In the genomic region with DNA sequence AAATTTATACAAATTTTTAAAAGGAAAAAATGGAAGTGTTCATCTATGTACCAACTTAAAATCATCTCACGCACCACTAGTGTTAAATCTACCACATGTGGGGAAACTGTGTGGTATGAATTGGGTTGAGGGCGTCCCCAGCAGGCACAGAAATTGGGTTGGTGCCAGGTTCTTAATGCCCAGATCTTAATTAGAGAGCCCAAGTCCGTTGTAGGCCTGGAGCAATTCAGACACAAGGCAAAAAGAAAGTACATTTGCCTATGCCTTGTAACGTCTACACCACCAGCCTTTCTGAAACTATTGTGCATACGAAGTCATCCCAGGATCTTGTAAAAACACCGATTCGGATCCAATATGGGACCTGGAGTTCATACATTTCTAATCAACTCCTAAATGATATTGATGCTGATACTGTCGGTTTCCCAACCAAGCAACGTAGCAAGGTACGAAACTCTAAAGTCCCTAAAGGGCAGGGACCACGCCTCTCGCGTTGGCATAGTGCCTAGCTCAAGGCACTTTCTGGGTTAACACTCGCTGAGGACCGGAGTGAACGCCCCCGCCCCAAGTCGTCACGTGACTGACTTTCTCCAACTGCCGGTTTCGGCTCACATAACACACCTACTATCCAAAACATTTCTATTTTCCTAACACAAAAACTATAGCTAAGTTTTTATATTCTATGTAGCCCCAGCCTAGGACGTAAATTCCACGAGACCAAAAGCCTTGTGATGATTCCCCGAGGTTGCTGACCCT, we compare ENCODE assay signal across 8 cellular contexts. TPM values are rescaled to one million over a fixed set of nuclear protein-coding genes. Genes with fewer than 3 reads are reported as not detected.
DNase-seq lines count a peak whose midpoint lies in the region; ATAC-seq, FAIRE-seq and TF ChIP-seq lines count a peak whose summit lies in the region.

No MANE protein-coding gene starts in this region.

- H3K36me3 ChIP-seq in colonic mucosa (peaks cover 1% of the 10 kb centered on the region), HepG2 (replicated peaks in 1 of 2; ENCODE audit: control insufficient read depth in 1 of 2, insufficient read depth in 2 of 2, low read length in 2 of 2) (peaks cover 5 to 17% of the 10 kb centered on the region in 2 experiments; a peak in 4 of 5 replicates)

- TF ChIP-seq RAD21 in HepG2 (CRISPR knock-in tag; IDR thresholded peaks at IDR 0.05) = peak; percentile 41; the same call in 1 of the 2 replicates

- peaks cover 11% of the 10 kb centered on the region for H3K4me1 ChIP-seq in colonic mucosa
- H3K4me1 ChIP-seq in HepG2 (ENCODE audit: insufficient read depth, low read length) = peaks cover 72% of the 10 kb centered on the region

- DNase-seq in NCI-H524 (lab: John Stamatoyannopoulos, UW) (peak; percentile 57 to 67), NCI-H524 treated with DMSO at 0.1 percent for 48 hours (lab: John Stamatoyannopoulos, UW) (no peak), NCI-H345 (lab: John Stamatoyannopoulos, UW) (peak; percentile 77), colonic mucosa (peak; percentile 94), HepG2 (ENCODE audit: low spot score) (peak; percentile 93)
- DNase-seq in activated CD4-positive, alpha-beta T cell treated with anti-CD3 and anti-CD28 coated beads for 4 hours = peak; percentile 73 to 78
- peak; percentile 63 to 80 for DNase-seq in stimulated activated CD4-positive, alpha-beta T cell treated with anti-CD3 and anti-CD28 coated beads, Interleukin-4, amount 100 ng/mL, for 4 hours

- TF ChIP-seq EP300 in HepG2 (IDR thresholded peaks at IDR 0.05; ENCODE audit: low read depth in 2 of 2, low read length in 2 of 2) (peak in 1 of 2 experiments; percentile 36; a peak in 2 of 4 replicates), HepG2 (CRISPR knock-in tag; IDR thresholded peaks at IDR 0.05; ENCODE audit: borderline replicate concordance) (no peak)

- peak; percentile 74 for FAIRE-seq in HepG2 (lab: Jason Lieb, UNC)

- TF ChIP-seq CTCF in colonic mucosa (IDR thresholded peaks at IDR 0.05) = no peak
- TF ChIP-seq CTCF in HepG2 (CRISPR knock-in tag; IDR thresholded peaks at IDR 0.05) = peak; percentile 15; the same call in 1 of the 2 replicates

- CTCF ChIA-PET in HepG2 (lab: Yijun Ruan, JAX; ENCODE audit: low intra/inter-chr PET ratio, low total read pairs) = interaction anchor here (0.9 kb wide), 1 partner anchor 15 kb away, joined by 3 read pairs; no protein-coding TSS in a partner anchor

- peak; percentile 35 for ATAC-seq in HG03064 (IDR thresholded peaks at IDR 0.05; ENCODE audit: low read depth, unreplicated experiment)
- ATAC-seq in HepG2 = peak; percentile 68

- H3K4me3 ChIP-seq in colonic mucosa (peak overlapping the region; percentile 72), HepG2 (replicated peaks in 1 of 3; ENCODE audit: insufficient read depth in 1 of 3, low read depth in 2 of 3, low read length in 3 of 3) (peak overlapping the region; percentile 78 to 98 (median 84))

- H3K27ac ChIP-seq in colonic mucosa (peak overlapping the region; percentile 91), HepG2 (ENCODE audit: extremely low read length, insufficient read depth, low read length) (peak overlapping the region; percentile 93)

- H3K9ac ChIP-seq in colonic mucosa (ENCODE audit: low read depth in 2 of 2, low read length in 2 of 2) = peak overlapping the region; percentile 95 to 99
- H3K9ac ChIP-seq in HepG2 (ENCODE audit: insufficient read depth, low read depth, low read length) = peak overlapping the region; percentile 95

- intact Hi-C loops in colonic mucosa (cut with DNase I) = loop anchor here (5.0 kb wide), 2 partner anchors 125 to 235 kb away; no protein-coding TSS in a partner anchor
- intact Hi-C loops in HepG2 (cut with micrococcal nuclease; ENCODE audit: unreplicated experiment) = loop anchor here (1.0 kb wide), 1 partner anchor 15 kb away; no protein-coding TSS in a partner anchor

- H3K9me3 ChIP-seq in colonic mucosa (no peaks in the 10 kb centered on the region), HepG2 (ENCODE audit: low read length) (no peaks in the 10 kb centered on the region)

- H3K27me3 ChIP-seq in colonic mucosa (no peaks in the 10 kb centered on the region), HepG2 (ENCODE audit: control insufficient read depth in 1 of 2, insufficient read depth in 2 of 2, low read length in 2 of 2) (peaks cover 0 to 4% of the 10 kb centered on the region in 2 experiments; a peak in 1 of 5 replicates)

- peaks cover 64% of the 10 kb centered on the region for H3K79me2 ChIP-seq in HepG2 (ENCODE audit: insufficient read depth, low read length)

- POLR2A ChIA-PET in HepG2 (lab: Yijun Ruan, JAX) = interaction anchor here (0.7 to 2.0 kb wide), 9 partner anchors 8 to 240 kb away, joined by 3 to 9 read pairs (median 4); partner anchors contain the start of genes MOSMO and VWA3A

- BruUV-seq in HepG2 (replicated peaks; lab: Mats Ljungman, UMichigan) = TSS peak; percentile 86

- peak overlapping the region; percentile 92 for H3K4me2 ChIP-seq in HepG2 (ENCODE audit: low read depth, low read length)

- H2AFZ ChIP-seq in HepG2 (ENCODE audit: low read length) = peak overlapping the region; percentile 97

- peaks cover 11% of the 10 kb centered on the region for H4K20me1 ChIP-seq in HepG2 (ENCODE audit: insufficient read depth, low read length)

- 6% methylated on average over 22 of the region's 24 CpGs for WGBS in HepG2 (ENCODE audit: low lambda C conversion rate)

- peak in 1 of 2 experiments; percentile 26; a peak in 2 of 4 replicates for TF ChIP-seq POLR2A in HepG2 (IDR thresholded peaks at IDR 0.05; ENCODE audit: insufficient read depth in 1 of 2, low read depth in 2 of 2, low read length in 2 of 2)

- in situ Hi-C loops in HepG2 (cut with HindIII; ENCODE audit: extremely low pct_ligation_motif_present, low pct_unique_long_range_greater_than_20kb) = no loop called here

RNA-seq across cellular contexts. Expression of gene UQCRC2, which starts 0.9 kb away (rescaled TPM):
- total RNA-seq in colonic mucosa = 100 to 1,000 TPM; 477 to 641 TPM
- 536 and 704 TPM in 2 replicates for total RNA-seq in HepG2 (2016; rRNA removed; fragmentation: Illumina TruSeq; extraction: Trizol)
- 269 and 276 TPM in 2 replicates for total RNA-seq in HepG2 (2016; cell fraction: cytosol; rRNA removed; fragmentation: Illumina TruSeq; extraction: Trizol; ENCODE audit: low read depth)
- total RNA-seq in HepG2 (2016; cell fraction: insoluble cytoplasmic fraction; rRNA removed; fragmentation: Illumina TruSeq; extraction: Trizol) = 530 and 708 TPM in 2 replicates
- 296 and 309 TPM in 2 replicates for total RNA-seq in HepG2 (2016; cell fraction: membrane; rRNA removed; fragmentation: Illumina TruSeq; extraction: Trizol)
- 306 and 335 TPM in 2 replicates for total RNA-seq in HepG2 (2016; cell fraction: nucleus; rRNA removed; fragmentation: Illumina TruSeq; extraction: Trizol)
- polyA plus RNA-seq in HepG2 (2011; rRNA removed) = 346 and 442 TPM in 2 replicates
- polyA plus RNA-seq in HepG2 (2011; cell fraction: cytosol; rRNA removed) = 376 and 449 TPM in 2 replicates
- 283 and 343 TPM in 2 replicates for polyA plus RNA-seq in HepG2 (2011; cell fraction: nucleus; rRNA removed)
- 554 and 647 TPM in 2 replicates for polyA plus RNA-seq in HepG2 (2012)
- 133 and 142 TPM in 2 replicates for polyA plus RNA-seq in HepG2 (2016; cell fraction: cytosol; fragmentation: Illumina TruSeq; extraction: Trizol; ENCODE audit: low read depth)
- polyA plus RNA-seq in HepG2 (2016; cell fraction: insoluble cytoplasmic fraction; fragmentation: Illumina TruSeq; extraction: Trizol; ENCODE audit: low read depth) = 562 and 567 TPM in 2 replicates
- 167 and 170 TPM in 2 replicates for polyA plus RNA-seq in HepG2 (2016; cell fraction: membrane; fragmentation: Illumina TruSeq; extraction: Trizol; ENCODE audit: low read depth)
- polyA plus RNA-seq in HepG2 (2016; cell fraction: nucleus; fragmentation: Illumina TruSeq; extraction: Trizol; ENCODE audit: insufficient read depth, low read depth) = 363 and 436 TPM in 2 replicates
- polyA minus RNA-seq in HepG2 (2011; rRNA and poly(A)+ RNA removed; ENCODE audit: low replicate concordance) = 333 and 632 TPM in 2 replicates
- polyA minus RNA-seq in HepG2 (2011; cell fraction: cytosol; rRNA and poly(A)+ RNA removed) = 321 TPM in 2 replicates
- polyA minus RNA-seq in HepG2 (2011; cell fraction: nucleus; rRNA and poly(A)+ RNA removed) = 523 and 535 TPM in 2 replicates

RNA-seq across cellular contexts. Expression of gene PDZD9, which starts 48.7 kb away (rescaled TPM):
- total RNA-seq in colonic mucosa = not detected
- not detected in 2 replicates for total RNA-seq in HepG2 (2016; rRNA removed; fragmentation: Illumina TruSeq; extraction: Trizol)
- total RNA-seq in HepG2 (2016; cell fraction: cytosol; rRNA removed; fragmentation: Illumina TruSeq; extraction: Trizol; ENCODE audit: low read depth) = not detected in 2 replicates
- not detected in 2 replicates for total RNA-seq in HepG2 (2016; cell fraction: insoluble cytoplasmic fraction; rRNA removed; fragmentation: Illumina TruSeq; extraction: Trizol)
- not detected in 2 replicates for total RNA-seq in HepG2 (2016; cell fraction: membrane; rRNA removed; fragmentation: Illumina TruSeq; extraction: Trizol)
- not detected in 2 replicates for total RNA-seq in HepG2 (2016; cell fraction: nucleus; rRNA removed; fragmentation: Illumina TruSeq; extraction: Trizol)
- not detected in 2 replicates for polyA plus RNA-seq in HepG2 (2011; rRNA removed)
- not detected in 2 replicates for polyA plus RNA-seq in HepG2 (2011; cell fraction: cytosol; rRNA removed)
- polyA plus RNA-seq in HepG2 (2011; cell fraction: nucleus; rRNA removed) = not detected in 2 replicates
- 0.25 TPM in 1 of 2 replicates, not detected in the other for polyA plus RNA-seq in HepG2 (2012)
- polyA plus RNA-seq in HepG2 (2016; cell fraction: cytosol; fragmentation: Illumina TruSeq; extraction: Trizol; ENCODE audit: low read depth) = not detected in 2 replicates
- polyA plus RNA-seq in HepG2 (2016; cell fraction: insoluble cytoplasmic fraction; fragmentation: Illumina TruSeq; extraction: Trizol; ENCODE audit: low read depth) = not detected in 2 replicates
- polyA plus RNA-seq in HepG2 (2016; cell fraction: membrane; fragmentation: Illumina TruSeq; extraction: Trizol; ENCODE audit: low read depth) = not detected in 2 replicates
- polyA plus RNA-seq in HepG2 (2016; cell fraction: nucleus; fragmentation: Illumina TruSeq; extraction: Trizol; ENCODE audit: insufficient read depth, low read depth) = not detected in 2 replicates
- not detected in 2 replicates for polyA minus RNA-seq in HepG2 (2011; rRNA and poly(A)+ RNA removed; ENCODE audit: low replicate concordance)
- polyA minus RNA-seq in HepG2 (2011; cell fraction: cytosol; rRNA and poly(A)+ RNA removed) = not detected in 2 replicates
- not detected in 2 replicates for polyA minus RNA-seq in HepG2 (2011; cell fraction: nucleus; rRNA and poly(A)+ RNA removed)

RNA-seq across cellular contexts. Expression of gene MOSMO, which starts 55.7 kb away (rescaled TPM):
- total RNA-seq in colonic mucosa = 1 to 10 TPM; 6.4 to 9.2 TPM
- total RNA-seq in HepG2 (2016; rRNA removed; fragmentation: Illumina TruSeq; extraction: Trizol) = 19.1 and 26.7 TPM in 2 replicates
- 34.5 and 48.8 TPM in 2 replicates for total RNA-seq in HepG2 (2016; cell fraction: cytosol; rRNA removed; fragmentation: Illumina TruSeq; extraction: Trizol; ENCODE audit: low read depth)
- total RNA-seq in HepG2 (2016; cell fraction: insoluble cytoplasmic fraction; rRNA removed; fragmentation: Illumina TruSeq; extraction: Trizol) = 16.9 and 27.7 TPM in 2 replicates
- 47.0 and 53.1 TPM in 2 replicates for total RNA-seq in HepG2 (2016; cell fraction: membrane; rRNA removed; fragmentation: Illumina TruSeq; extraction: Trizol)
- total RNA-seq in HepG2 (2016; cell fraction: nucleus; rRNA removed; fragmentation: Illumina TruSeq; extraction: Trizol) = 39.8 and 41.4 TPM in 2 replicates
- polyA plus RNA-seq in HepG2 (2011; rRNA removed) = 29.2 and 32.6 TPM in 2 replicates
- 15.1 and 17.4 TPM in 2 replicates for polyA plus RNA-seq in HepG2 (2011; cell fraction: cytosol; rRNA removed)
- polyA plus RNA-seq in HepG2 (2011; cell fraction: nucleus; rRNA removed) = 31.8 and 32.6 TPM in 2 replicates
- 24.9 and 29.4 TPM in 2 replicates for polyA plus RNA-seq in HepG2 (2012)
- polyA plus RNA-seq in HepG2 (2016; cell fraction: cytosol; fragmentation: Illumina TruSeq; extraction: Trizol; ENCODE audit: low read depth) = 63.6 and 64.2 TPM in 2 replicates
- 17.4 and 20.9 TPM in 2 replicates for polyA plus RNA-seq in HepG2 (2016; cell fraction: insoluble cytoplasmic fraction; fragmentation: Illumina TruSeq; extraction: Trizol; ENCODE audit: low read depth)
- polyA plus RNA-seq in HepG2 (2016; cell fraction: membrane; fragmentation: Illumina TruSeq; extraction: Trizol; ENCODE audit: low read depth) = 55.0 and 58.1 TPM in 2 replicates
- 50.7 and 52.4 TPM in 2 replicates for polyA plus RNA-seq in HepG2 (2016; cell fraction: nucleus; fragmentation: Illumina TruSeq; extraction: Trizol; ENCODE audit: insufficient read depth, low read depth)
- 13.8 and 35.0 TPM in 2 replicates for polyA minus RNA-seq in HepG2 (2011; rRNA and poly(A)+ RNA removed; ENCODE audit: low replicate concordance)
- polyA minus RNA-seq in HepG2 (2011; cell fraction: cytosol; rRNA and poly(A)+ RNA removed) = 11.3 and 13.2 TPM in 2 replicates
- 49.3 and 57.4 TPM in 2 replicates for polyA minus RNA-seq in HepG2 (2011; cell fraction: nucleus; rRNA and poly(A)+ RNA removed)
